Comparison of ENCODE assay signal across 9 cellular contexts in the genomic region with DNA sequence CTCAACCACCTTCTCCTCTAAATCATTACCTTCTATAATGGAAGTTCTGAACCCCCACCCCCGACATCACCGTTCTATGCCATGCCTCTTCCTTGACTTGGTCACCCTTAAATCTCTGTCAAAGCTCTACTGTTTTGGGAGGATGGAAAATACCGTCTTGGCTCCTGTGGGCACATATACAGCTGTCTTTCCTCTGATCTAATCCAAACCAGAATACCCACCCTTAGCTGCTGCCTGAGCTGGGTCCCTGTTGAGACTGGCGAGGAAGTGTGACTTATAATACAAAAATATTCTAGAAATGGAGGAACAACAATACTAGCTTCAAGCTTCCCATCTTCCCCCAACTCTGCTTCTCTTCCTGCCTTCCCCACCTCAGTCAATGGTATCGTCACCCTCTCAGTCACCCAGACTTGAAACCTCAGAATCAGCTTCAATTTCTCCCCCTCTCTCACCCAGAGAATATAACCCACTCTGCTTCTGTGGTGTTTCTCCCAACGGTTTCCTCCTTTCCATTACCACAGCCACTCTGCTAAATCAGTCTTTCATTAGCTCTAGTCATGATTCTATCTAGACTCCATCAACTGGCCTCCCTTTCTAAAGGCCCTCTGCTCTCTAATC. TPM values are rescaled to one million over a fixed set of nuclear protein-coding genes. Genes with fewer than 3 reads are reported as not detected.
DNase-seq lines count a peak whose midpoint lies in the region; ATAC-seq, FAIRE-seq and TF ChIP-seq lines count a peak whose summit lies in the region.
"Had no signal": no experiment of that assay in that cellular context is flagged by ENCODE, and none has a peak within 500 bp of the region (broad histone marks: within the 10 kb centered on the region; RNA-seq: fewer than 3 reads in every experiment).

No MANE protein-coding gene starts in this region.

- H3K4me3 ChIP-seq in thoracic aorta = peak overlapping the region; percentile 5
- no peak overlapping the region for H3K4me3 ChIP-seq in HAP-1

- H3K4me3 Mint-ChIP-seq in activated T-helper 17 cell treated with anti-CD3 and anti-CD28 coated beads, Interleukin-2, amount 50 U/mL, for 72 hours = peak overlapping the region; percentile 99

- ATAC-seq in HG03097 (IDR thresholded peaks at IDR 0.05; ENCODE audit: low FRiP score, unreplicated experiment) (peak; percentile 4), thoracic aorta (ENCODE audit: insufficient number of reproducible peaks, low FRiP score, low read depth) (no peak)
- ATAC-seq in activated T-helper 17 cell treated with anti-CD3 and anti-CD28 coated beads, Interleukin-2, amount 50 U/mL, for 72 hours (replicated peaks) = peak; percentile 73

- no peak for TF ChIP-seq CTCF in thoracic aorta (IDR thresholded peaks at IDR 0.05)

- H3K27me3 ChIP-seq in thoracic aorta (replicated peaks; ENCODE audit: insufficient read depth) (no peaks in the 10 kb centered on the region), HAP-1 (ENCODE audit: low read depth) (no peaks in the 10 kb centered on the region)

- H3K36me3 Mint-ChIP-seq in activated T-helper 17 cell treated with anti-CD3 and anti-CD28 coated beads, Interleukin-2, amount 50 U/mL, for 72 hours (ENCODE audit: low read depth) = peaks cover 50% of the 10 kb centered on the region

- H3K9me3 ChIP-seq in thoracic aorta (no peaks in the 10 kb centered on the region), HAP-1 (no peaks in the 10 kb centered on the region)

- H3K36me3 ChIP-seq in thoracic aorta = no peaks in the 10 kb centered on the region
- H3K36me3 ChIP-seq in HAP-1 (replicated peaks) = no peaks in the 10 kb centered on the region

- DNase-seq in activated T-cell treated with anti-CD3 and anti-CD28 coated beads, Interleukin-2, amount 50 U/mL, for 1 hour = peak; percentile 51
- DNase-seq in activated T-cell treated with anti-CD3 and anti-CD28 coated beads, Interleukin-2, amount 50 U/mL, for 48 hours = no peak
- DNase-seq in thoracic aorta (ENCODE audit: low spot score) (no peak), HAP-1 (ENCODE audit: low spot score in 2 of 2) (no peak), substantia nigra (lab: John Stamatoyannopoulos, UW) (no peak), RCC 7860 (ENCODE audit: low spot score) (no peak)

- peaks cover 13% of the 10 kb centered on the region for H3K4me1 Mint-ChIP-seq in activated T-helper 17 cell treated with anti-CD3 and anti-CD28 coated beads, Interleukin-2, amount 50 U/mL, for 72 hours

- no peaks in the 10 kb centered on the region for H3K4me1 ChIP-seq in thoracic aorta (ENCODE audit: control insufficient read depth in 1 of 2, low read depth in 2 of 2)
- H3K4me1 ChIP-seq in HAP-1 = peaks cover under 1% of the 10 kb centered on the region

- no peaks in the 10 kb centered on the region for H3K9me3 Mint-ChIP-seq in activated T-helper 17 cell treated with anti-CD3 and anti-CD28 coated beads, Interleukin-2, amount 50 U/mL, for 72 hours

- peak overlapping the region; percentile 96 for H3K27ac Mint-ChIP-seq in activated T-helper 17 cell treated with anti-CD3 and anti-CD28 coated beads, Interleukin-2, amount 50 U/mL, for 72 hours

- no peak overlapping the region for H3K27ac ChIP-seq in thoracic aorta
- no peak overlapping the region for H3K27ac ChIP-seq in substantia nigra (ENCODE audit: low read depth, low read length, poor library complexity, severe bottlenecking)

- H3K27me3 Mint-ChIP-seq in activated T-helper 17 cell treated with anti-CD3 and anti-CD28 coated beads, Interleukin-2, amount 50 U/mL, for 72 hours = no peaks in the 10 kb centered on the region

- no peak for FAIRE-seq in RCC 7860 (lab: Jason Lieb, UNC)

- in situ Hi-C loops in HAP-1 (cut with MboI; ENCODE audit: low sequenced_read_pairs) = no loop called here

RNA-seq across cellular contexts. Expression of a gene that starts 0.6 kb away (rescaled TPM):
- 100 to 1,000 TPM; 317 to 698 TPM for total RNA-seq in activated T-helper 17 cell treated with anti-CD3 and anti-CD28 coated beads, Interleukin-2, amount 50 U/mL, for 72 hours
- total RNA-seq in thoracic aorta = 10 to 100 TPM in 1 of 2 donors, 1 to 10 TPM in 1; 4.9 to 14.2 TPM

RNA-seq across cellular contexts. Expression of a gene that starts 5.4 kb away (rescaled TPM):
- total RNA-seq in activated T-helper 17 cell treated with anti-CD3 and anti-CD28 coated beads, Interleukin-2, amount 50 U/mL, for 72 hours = 10 to 100 TPM; 15.1 to 36.4 TPM
- not detected for total RNA-seq in thoracic aorta
- total RNA-seq: M059J had no signal

RNA-seq across cellular contexts. Expression of a gene that starts 6.4 kb away (rescaled TPM):
- total RNA-seq in activated T-helper 17 cell treated with anti-CD3 and anti-CD28 coated beads, Interleukin-2, amount 50 U/mL, for 72 hours = 100 to 1,000 TPM in 1 of 2 donors, 10 to 100 TPM in 1; 46.2 to 144 TPM
- 10 to 100 TPM; 22.9 to 48.8 TPM for total RNA-seq in thoracic aorta

RNA-seq across cellular contexts. Expression of a gene that starts 16.3 kb away (rescaled TPM):
- total RNA-seq in activated T-helper 17 cell treated with anti-CD3 and anti-CD28 coated beads, Interleukin-2, amount 50 U/mL, for 72 hours = 10 to 100 TPM; 11.2 to 39.0 TPM
- total RNA-seq in thoracic aorta = 10 to 100 TPM; 10.9 to 19.2 TPM

RNA-seq across cellular contexts. Expression of a gene that starts 32.7 kb away (rescaled TPM):
- 1 to 10 TPM; 1.6 to 6.4 TPM for total RNA-seq in activated T-helper 17 cell treated with anti-CD3 and anti-CD28 coated beads, Interleukin-2, amount 50 U/mL, for 72 hours
- total RNA-seq in thoracic aorta = 1 to 10 TPM; 1.1 to 1.8 TPM

Comparison
In these comparisons a context has a peak if more than half of its experiments do, and no peak if none do; other contexts are left out.
1. RNA of a gene that starts 0.6 kb away (total RNA-seq): 317 to 698 TPM in activated T-helper 17 cell treated with anti-CD3 and anti-CD28 coated beads, Interleukin-2, amount 50 U/mL, for 72 hours; 4.9 to 14.2 TPM in thoracic aorta; every median in the first group is over 10 times any median in the second.
2. RNA of a gene that starts 5.4 kb away (total RNA-seq): 15.1 to 36.4 TPM in activated T-helper 17 cell treated with anti-CD3 and anti-CD28 coated beads, Interleukin-2, amount 50 U/mL, for 72 hours; not detected in thoracic aorta; every median in the first group is over 10 times any median in the second.